ENCODE assay signal across 1 cellular context in genomic region chr7:99409192-99409572, GRCh38.
TF ChIP-seq lines count a peak whose summit lies in the region.

No MANE protein-coding gene starts in this region.

TF ChIP-seq in IMR-90, 13 proteins besides CTCF, POLR2A, EP300 and RAD21:
- no peak for TF ChIP-seq RFX5 (IDR thresholded peaks at IDR 0.05; ENCODE audit: low read depth, low read length)
- TF ChIP-seq NFE2L2 (IDR thresholded peaks at IDR 0.05; ENCODE audit: low read depth, low read length), result no peak
- no peak for TF ChIP-seq FOS (IDR thresholded peaks at IDR 0.05; ENCODE audit: low read depth, low read length)
- no peak for TF ChIP-seq MXI1 (IDR thresholded peaks at IDR 0.05; ENCODE audit: borderline replicate concordance, low read depth, low read length)
- TF ChIP-seq BHLHE40 (IDR thresholded peaks at IDR 0.05; ENCODE audit: low read depth, low read length), result no peak
- TF ChIP-seq SMC3 (IDR thresholded peaks at IDR 0.05; ENCODE audit: low read depth, low read length), result no peak
- no peak for TF ChIP-seq RCOR1 (IDR thresholded peaks at IDR 0.05; ENCODE audit: insufficient replicate concordance, low read length)
- no peak for TF ChIP-seq USF2 (IDR thresholded peaks at IDR 0.05; ENCODE audit: low read depth, low read length)
- TF ChIP-seq CEBPB (IDR thresholded peaks at IDR 0.05; ENCODE audit: low read depth, low read length), result no peak
- no peak for TF ChIP-seq ELK1 (IDR thresholded peaks at IDR 0.05; ENCODE audit: borderline replicate concordance, low read depth, low read length)
- no peak for TF ChIP-seq MAZ (IDR thresholded peaks at IDR 0.05; ENCODE audit: borderline replicate concordance, low read depth, low read length)
